ENCODE assay signal across 10 cellular contexts in the genomic region with DNA sequence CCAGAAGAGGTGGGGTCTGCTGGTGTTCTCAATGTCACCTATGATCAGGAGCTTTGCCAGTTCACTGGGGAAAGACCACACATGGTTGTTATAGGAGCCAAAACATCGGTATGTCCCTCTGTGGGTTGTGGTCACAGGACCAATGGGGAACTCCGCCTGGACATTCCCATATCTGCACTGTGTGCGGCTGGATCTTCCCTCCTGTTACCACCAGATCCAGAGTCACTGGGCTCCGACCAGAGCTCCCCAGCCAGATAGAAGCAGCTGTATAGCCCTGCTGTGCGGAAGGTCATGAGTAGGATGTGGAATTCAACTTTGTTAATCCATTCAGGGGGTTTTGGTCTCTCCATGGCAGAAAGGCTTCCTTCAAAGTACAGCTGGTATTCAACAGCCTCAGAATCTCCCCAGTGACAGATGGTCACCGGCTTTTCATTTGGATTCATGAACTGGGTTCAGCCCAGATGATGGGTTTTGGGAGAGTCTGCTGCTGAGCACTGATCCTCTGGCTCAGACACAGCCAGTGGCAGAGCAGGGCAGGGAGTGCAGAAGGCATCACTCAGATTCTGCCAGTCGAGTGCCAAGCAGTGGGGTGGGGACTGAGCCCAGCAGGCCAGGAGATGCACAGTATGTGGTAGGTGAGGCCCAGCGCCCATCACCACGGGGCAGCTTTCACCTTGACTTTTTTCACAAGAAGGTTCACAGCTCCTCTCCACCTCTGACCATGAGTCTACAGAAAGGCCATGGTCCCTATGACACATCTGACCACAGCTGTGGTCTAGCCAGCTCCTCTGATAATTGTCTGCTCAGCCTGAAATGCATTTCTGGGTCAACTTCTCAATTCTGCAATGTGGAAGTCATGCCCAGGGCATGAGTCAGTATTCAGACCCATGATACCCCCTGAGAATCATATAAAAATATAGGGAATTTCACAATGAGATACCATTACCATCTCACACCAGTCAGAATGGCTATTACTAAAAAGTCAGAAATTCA. TPM values are rescaled to one million over a fixed set of nuclear protein-coding genes. Genes with fewer than 3 reads are reported as not detected.
DNase-seq lines count a peak whose midpoint lies in the region; ATAC-seq and TF ChIP-seq lines count a peak whose summit lies in the region.
"Had no signal": no experiment of that assay in that cellular context is flagged by ENCODE, and none has a peak within 500 bp of the region (broad histone marks: within the 10 kb centered on the region; RNA-seq: fewer than 3 reads in every experiment).

No MANE protein-coding gene starts in this region.

- no peaks in the 10 kb centered on the region for H3K36me3 ChIP-seq in GM23338 (ENCODE audit: insufficient read depth)
- no peaks in the 10 kb centered on the region for H3K36me3 ChIP-seq in effector memory CD4-positive, alpha-beta T cell (ENCODE audit: control insufficient read depth, insufficient read depth, low read length)
- no peaks in the 10 kb centered on the region for H3K36me3 ChIP-seq in CD8-positive, alpha-beta T cell (ENCODE audit: insufficient read depth, low read length)

- peaks cover 12% of the 10 kb centered on the region for H3K27me3 Mint-ChIP-seq in GM23338 (ENCODE audit: insufficient read depth, low read depth, poor library complexity)
- H3K27me3 Mint-ChIP-seq in CD8-positive, alpha-beta T cell (ENCODE audit: low read depth), result peaks cover 37% of the 10 kb centered on the region
- peaks cover 27% of the 10 kb centered on the region for H3K27me3 Mint-ChIP-seq in activated CD4-positive, alpha-beta T cell treated with anti-CD3 and anti-CD28 coated beads, Interleukin-2, amount 10 ng/mL, durations not matched to agents 7 days and 5 days

- no peaks in the 10 kb centered on the region for H4K20me1 ChIP-seq in GM23338 (replicated peaks; ENCODE audit: insufficient read depth)

- H3K27ac Mint-ChIP-seq in GM23338, result peak overlapping the region; percentile 45; the same call in 1 of the 2 replicates
- no peak overlapping the region for H3K27ac Mint-ChIP-seq in CD8-positive, alpha-beta T cell
- H3K27ac Mint-ChIP-seq in activated CD4-positive, alpha-beta T cell treated with anti-CD3 and anti-CD28 coated beads, Interleukin-2, amount 10 ng/mL, durations not matched to agents 7 days and 5 days, result no peak overlapping the region
- H3K27ac Mint-ChIP-seq: IgD-negative memory B cell had no signal

- H3K9me3 ChIP-seq in effector memory CD4-positive, alpha-beta T cell (ENCODE audit: control insufficient read depth, low read length), result no peaks in the 10 kb centered on the region
- no peaks in the 10 kb centered on the region for H3K9me3 ChIP-seq in CD8-positive, alpha-beta T cell (ENCODE audit: low read length)

- H3K4me3 Mint-ChIP-seq in GM23338, result no peak overlapping the region
- no peak overlapping the region for H3K4me3 Mint-ChIP-seq in CD8-positive, alpha-beta T cell
- H3K4me3 Mint-ChIP-seq in activated CD4-positive, alpha-beta T cell treated with anti-CD3 and anti-CD28 coated beads, Interleukin-2, amount 10 ng/mL, durations not matched to agents 7 days and 5 days, result no peak overlapping the region
- H3K4me3 Mint-ChIP-seq: IgD-negative memory B cell had no signal

- H3K27ac ChIP-seq in GM23338 (ENCODE audit: low read depth), result no peak overlapping the region
- H3K27ac ChIP-seq in effector memory CD4-positive, alpha-beta T cell (ENCODE audit: insufficient read depth, low read length, poor library complexity, severe bottlenecking), result no peak overlapping the region
- no peak overlapping the region for H3K27ac ChIP-seq in CD8-positive, alpha-beta T cell (ENCODE audit: low read depth, low read length)

- no peaks in the 10 kb centered on the region for H3K79me2 ChIP-seq in GM23338 (replicated peaks; ENCODE audit: insufficient read depth)

- ATAC-seq in GM23338 (no peak), sciatic nerve (peak; percentile 60)
- no peak for ATAC-seq in CD8-positive, alpha-beta T cell

- H3K36me3 Mint-ChIP-seq in GM23338 (ENCODE audit: low read depth), result peaks cover 26% of the 10 kb centered on the region
- H3K36me3 Mint-ChIP-seq in CD8-positive, alpha-beta T cell, result no peaks in the 10 kb centered on the region
- no peaks in the 10 kb centered on the region for H3K36me3 Mint-ChIP-seq in activated CD4-positive, alpha-beta T cell treated with anti-CD3 and anti-CD28 coated beads, Interleukin-2, amount 10 ng/mL, durations not matched to agents 7 days and 5 days (ENCODE audit: low read depth)

- no peak for DNase-seq in GM23338 (ENCODE audit: low spot score)
- peak; percentile 99 for DNase-seq in NCI-H82 (lab: John Stamatoyannopoulos, UW)
- peak; percentile 86 for DNase-seq in choroid plexus epithelial cell (ENCODE audit: low read depth)
- DNase-seq in sciatic nerve (ENCODE audit: low spot score), result no peak
- no peak for DNase-seq in effector memory CD4-positive, alpha-beta T cell
- DNase-seq in CD8-positive, alpha-beta T cell, result no peak
- DNase-seq in stimulated activated CD4-positive, alpha-beta T cell treated with anti-CD3 and anti-CD28 coated beads, Interleukin-4, amount 100 ng/mL, for 1 hour, result no peak
- no peak for DNase-seq in activated CD4-positive, alpha-beta T cell treated with anti-CD3 and anti-CD28 coated beads, Interleukin-2, amount 10 ng/mL, durations not matched to agents 7 days and 5 days
- DNase-seq: stimulated activated CD4-positive, alpha-beta T cell treated with anti-CD3 and anti-CD28 coated beads, Interleukin-4, amount 100 ng/mL, for 24 hours had no signal

- no peaks in the 10 kb centered on the region; the same call in 1 of the 2 replicates for H3K4me1 ChIP-seq in GM23338 (ENCODE audit: insufficient read depth)
- H3K4me1 ChIP-seq in effector memory CD4-positive, alpha-beta T cell (ENCODE audit: control insufficient read depth, insufficient read depth, low read length, poor library complexity, severe bottlenecking), result peaks cover 4% of the 10 kb centered on the region
- peaks cover 3% of the 10 kb centered on the region for H3K4me1 ChIP-seq in CD8-positive, alpha-beta T cell (ENCODE audit: insufficient read depth, low read length)

- H3K4me2 ChIP-seq in GM23338, result no peak overlapping the region

- H3K9me2 ChIP-seq in GM23338 (ENCODE audit: insufficient read depth), result peaks cover 14% of the 10 kb centered on the region

- H2AFZ ChIP-seq in GM23338, result no peak overlapping the region; the same call in 1 of the 2 replicates

- TF ChIP-seq CTCF in GM23338 (conservative IDR thresholded peaks at IDR 0.05; ENCODE audit: low read depth in 2 of 2) (no peak), choroid plexus epithelial cell (conservative IDR thresholded peaks at IDR 0.05; ENCODE audit: low read depth, low read length) (no peak)
- TF ChIP-seq CTCF in CD8-positive, alpha-beta T cell (IDR thresholded peaks at IDR 0.05), result no peak

- CTCF ChIA-PET in CD8-positive, alpha-beta T cell (lab: Charles Lee), result no interaction called here
- CTCF ChIA-PET in activated CD4-positive, alpha-beta T cell treated with anti-CD3 and anti-CD28 coated beads, Interleukin-2, amount 10 ng/mL, durations not matched to agents 7 days and 5 days (lab: Charles Lee), result no interaction called here

- no peaks in the 10 kb centered on the region for H3K27me3 ChIP-seq in GM23338 (ENCODE audit: insufficient read depth)
- H3K27me3 ChIP-seq in effector memory CD4-positive, alpha-beta T cell (replicated peaks; ENCODE audit: control insufficient read depth, insufficient read depth, low read length, poor library complexity, severe bottlenecking), result no peaks in the 10 kb centered on the region
- H3K27me3 ChIP-seq in CD8-positive, alpha-beta T cell (ENCODE audit: insufficient read depth, low read length), result peaks cover 2% of the 10 kb centered on the region

- H3F3A ChIP-seq in GM23338 (replicated peaks; ENCODE audit: low read depth), result 0 out of 2 replicates have a peak, but pooled peaks cover 4% of the 10 kb centered on the region

- POLR2A ChIA-PET in CD8-positive, alpha-beta T cell (lab: Charles Lee), result no interaction called here
- POLR2A ChIA-PET in activated CD4-positive, alpha-beta T cell treated with anti-CD3 and anti-CD28 coated beads, Interleukin-2, amount 10 ng/mL, durations not matched to agents 7 days and 5 days (lab: Charles Lee), result no interaction called here

- intact Hi-C loops in sciatic nerve (cut with DNase I), result loop anchor here (10.0 kb wide), 1 partner anchor 279 kb away; no protein-coding TSS in a partner anchor
- intact Hi-C loops in CD8-positive, alpha-beta T cell (cut with DNase I, micrococcal nuclease), result no loop called here

- H3K4me3 ChIP-seq in GM23338 (no peak overlapping the region), choroid plexus epithelial cell (ENCODE audit: low read depth, low read length) (no peak overlapping the region)
- no peak overlapping the region for H3K4me3 ChIP-seq in effector memory CD4-positive, alpha-beta T cell (ENCODE audit: insufficient read depth, low read depth, low read length, poor library complexity, severe bottlenecking)
- no peak overlapping the region for H3K4me3 ChIP-seq in CD8-positive, alpha-beta T cell (ENCODE audit: low read depth, low read length)

- H3K4me1 Mint-ChIP-seq in GM23338, result peaks cover 16% of the 10 kb centered on the region
- peaks cover 4% of the 10 kb centered on the region for H3K4me1 Mint-ChIP-seq in CD8-positive, alpha-beta T cell (ENCODE audit: low read depth)
- peaks cover 4% of the 10 kb centered on the region for H3K4me1 Mint-ChIP-seq in activated CD4-positive, alpha-beta T cell treated with anti-CD3 and anti-CD28 coated beads, Interleukin-2, amount 10 ng/mL, durations not matched to agents 7 days and 5 days

- H3K9me3 Mint-ChIP-seq in GM23338, result peaks cover 18% of the 10 kb centered on the region; the same call in 2 of the 3 replicates
- peaks cover 5% of the 10 kb centered on the region for H3K9me3 Mint-ChIP-seq in CD8-positive, alpha-beta T cell
- H3K9me3 Mint-ChIP-seq in activated CD4-positive, alpha-beta T cell treated with anti-CD3 and anti-CD28 coated beads, Interleukin-2, amount 10 ng/mL, durations not matched to agents 7 days and 5 days, result no peaks in the 10 kb centered on the region

TF ChIP-seq in GM23338, 12 proteins besides CTCF, POLR2A, EP300 and RAD21 (continues in another document):
- TF ChIP-seq JUNB (IDR thresholded peaks at IDR 0.05; ENCODE audit: unreplicated experiment) (no peak), NANOG (IDR thresholded peaks at IDR 0.05; ENCODE audit: borderline replicate concordance) (no peak)
- TF ChIP-seq, protein P1, sequence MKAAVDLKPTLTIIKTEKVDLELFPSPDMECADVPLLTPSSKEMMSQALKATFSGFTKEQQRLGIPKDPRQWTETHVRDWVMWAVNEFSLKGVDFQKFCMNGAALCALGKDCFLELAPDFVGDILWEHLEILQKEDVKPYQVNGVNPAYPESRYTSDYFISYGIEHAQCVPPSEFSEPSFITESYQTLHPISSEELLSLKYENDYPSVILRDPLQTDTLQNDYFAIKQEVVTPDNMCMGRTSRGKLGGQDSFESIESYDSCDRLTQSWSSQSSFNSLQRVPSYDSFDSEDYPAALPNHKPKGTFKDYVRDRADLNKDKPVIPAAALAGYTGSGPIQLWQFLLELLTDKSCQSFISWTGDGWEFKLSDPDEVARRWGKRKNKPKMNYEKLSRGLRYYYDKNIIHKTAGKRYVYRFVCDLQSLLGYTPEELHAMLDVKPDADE (IDR thresholded peaks at IDR 0.05), result no peak

RNA-seq across cellular contexts. Expression of a gene that starts 2.9 kb away (rescaled TPM):
- not detected in 2 replicates for total RNA-seq in GM23338 (2014; rRNA removed; shearing (Covaris generic))
- polyA plus RNA-seq in GM23338 (2016; fragmentation: Nextera tagmentation; extraction: Ambion mirVana), result not detected in 2 replicates
- total RNA-seq in sciatic nerve, result not detected
- total RNA-seq in CD8-positive, alpha-beta T cell, result not detected
- total RNA-seq in activated CD4-positive, alpha-beta T cell treated with anti-CD3 and anti-CD28 coated beads, Interleukin-2, amount 10 ng/mL, durations not matched to agents 7 days and 5 days, result not detected
- polyA plus RNA-seq: IgD-negative memory B cell had no signal

Comparison
In these comparisons a context has a peak if more than half of its experiments do, and no peak if none do; other contexts are left out.
1. DNase-seq: peak in NCI-H82 (single experiment) and choroid plexus epithelial cell (single experiment); none in GM23338 (single experiment), sciatic nerve (single experiment), effector memory CD4-positive, alpha-beta T cell (0 of 3), CD8-positive, alpha-beta T cell (0 of 7), stimulated activated CD4-positive, alpha-beta T cell treated with anti-CD3 and anti-CD28 coated beads, Interleukin-4, amount 100 ng/mL, for 1 hour (single experiment) and activated CD4-positive, alpha-beta T cell treated with anti-CD3 and anti-CD28 coated beads, Interleukin-2, amount 10 ng/mL, durations not matched to agents 7 days and 5 days (single experiment).